25 cellular contexts compared by ENCODE assay signal in genomic region chrX:39716401-39716800, GRCh38.
"Had no signal": no experiment of that assay in that cellular context is flagged by ENCODE, and none has a peak within 500 bp of the region (broad histone marks: within the 10 kb centered on the region; RNA-seq: fewer than 3 reads in every experiment).

No MANE protein-coding gene starts in this region.

- H3K27ac ChIP-seq: adrenal gland, SJSA1, VCaP had no signal

- H3K4me1 Mint-ChIP-seq: activated CD4-positive, alpha-beta T cell treated with anti-CD3 and anti-CD28 coated beads, Interleukin-2, amount 10 ng/mL, durations not matched to agents 7 days and 5 days; activated naive CD8-positive, alpha-beta T cell treated with anti-CD3 and anti-CD28 coated beads, Interleukin-2, amount 10 ng/mL, durations not matched to agents 7 days and 5 days; central memory CD8-positive, alpha-beta T cell; T-cell had no signal

- H3K27me3 Mint-ChIP-seq: activated CD4-positive, alpha-beta memory T cell treated with anti-CD3 and anti-CD28 coated beads for 36 hours; activated CD4-positive, alpha-beta T cell treated with anti-CD3 and anti-CD28 coated beads, Interleukin-2, amount 10 ng/mL, durations not matched to agents 7 days and 5 days; central memory CD8-positive, alpha-beta T cell had no signal

- H3K27me3 ChIP-seq: MG63, SJSA1 had no signal

- H3K36me3 ChIP-seq: adrenal gland, MG63, SJSA1 had no signal

- H3K9me3 Mint-ChIP-seq: activated CD4-positive, alpha-beta memory T cell treated with anti-CD3 and anti-CD28 coated beads for 36 hours; activated CD4-positive, alpha-beta T cell treated with anti-CD3 and anti-CD28 coated beads, Interleukin-2, amount 10 ng/mL, durations not matched to agents 7 days and 5 days; activated naive CD8-positive, alpha-beta T cell treated with anti-CD3 and anti-CD28 coated beads, Interleukin-2, amount 10 ng/mL, durations not matched to agents 7 days and 5 days; central memory CD8-positive, alpha-beta T cell; T-cell had no signal

- H3K36me3 Mint-ChIP-seq: activated CD4-positive, alpha-beta memory T cell treated with anti-CD3 and anti-CD28 coated beads for 36 hours; activated naive CD8-positive, alpha-beta T cell treated with anti-CD3 and anti-CD28 coated beads, Interleukin-2, amount 10 ng/mL, durations not matched to agents 7 days and 5 days; T-cell had no signal

- FAIRE-seq: RCC 7860, TTC549 had no signal

- H3K4me1 ChIP-seq: adrenal gland, SJSA1 had no signal

- H3K9me3 ChIP-seq: adrenal gland, MG63, SJSA1 had no signal

- H3K27ac Mint-ChIP-seq: activated CD4-positive, alpha-beta memory T cell treated with anti-CD3 and anti-CD28 coated beads for 36 hours; activated CD4-positive, alpha-beta T cell treated with anti-CD3 and anti-CD28 coated beads, Interleukin-2, amount 10 ng/mL, durations not matched to agents 7 days and 5 days; activated naive CD8-positive, alpha-beta T cell treated with anti-CD3 and anti-CD28 coated beads, Interleukin-2, amount 10 ng/mL, durations not matched to agents 7 days and 5 days; T-cell had no signal

- DNase-seq: activated CD4-positive, alpha-beta memory T cell treated with anti-CD3 and anti-CD28 coated beads for 36 hours; activated CD4-positive, alpha-beta T cell treated with anti-CD3 and anti-CD28 coated beads, Interleukin-2, amount 10 ng/mL, durations not matched to agents 7 days and 5 days; activated CD4-positive, CD25-positive, alpha-beta regulatory T cell; activated naive CD4-positive, alpha-beta T cell treated with anti-CD3 and anti-CD28 coated beads, Interleukin-2, amount 50 U/mL, for 16 hours; activated naive CD8-positive, alpha-beta T cell treated with anti-CD3 and anti-CD28 coated beads, Interleukin-2, amount 10 ng/mL, durations not matched to agents 7 days and 5 days; anterior cingulate cortex; MG63; MV-4-11; NCI-H1105 treated with DMSO at 0.1 percent for 48 hours; NCI-H146; NCI-H187 treated with DMSO at 0.1 percent for 48 hours; NCI-H2081 treated with DMSO at 0.1 percent for 48 hours; NCI-H446; NCI-H524; PC-3; SHP77; T-cell; T-helper 2 cell; T1000 had no signal

- ATAC-seq: PC-3, T-cell had no signal

- H3K4me3 ChIP-seq: adrenal gland, MG63, SJSA1 had no signal

- H3K4me3 Mint-ChIP-seq: activated CD4-positive, alpha-beta memory T cell treated with anti-CD3 and anti-CD28 coated beads for 36 hours; activated CD4-positive, alpha-beta T cell treated with anti-CD3 and anti-CD28 coated beads, Interleukin-2, amount 10 ng/mL, durations not matched to agents 7 days and 5 days; activated naive CD8-positive, alpha-beta T cell treated with anti-CD3 and anti-CD28 coated beads, Interleukin-2, amount 10 ng/mL, durations not matched to agents 7 days and 5 days; central memory CD8-positive, alpha-beta T cell; T-cell had no signal
